Comparison of ENCODE assay signal across 11 cellular contexts in the genomic region with DNA sequence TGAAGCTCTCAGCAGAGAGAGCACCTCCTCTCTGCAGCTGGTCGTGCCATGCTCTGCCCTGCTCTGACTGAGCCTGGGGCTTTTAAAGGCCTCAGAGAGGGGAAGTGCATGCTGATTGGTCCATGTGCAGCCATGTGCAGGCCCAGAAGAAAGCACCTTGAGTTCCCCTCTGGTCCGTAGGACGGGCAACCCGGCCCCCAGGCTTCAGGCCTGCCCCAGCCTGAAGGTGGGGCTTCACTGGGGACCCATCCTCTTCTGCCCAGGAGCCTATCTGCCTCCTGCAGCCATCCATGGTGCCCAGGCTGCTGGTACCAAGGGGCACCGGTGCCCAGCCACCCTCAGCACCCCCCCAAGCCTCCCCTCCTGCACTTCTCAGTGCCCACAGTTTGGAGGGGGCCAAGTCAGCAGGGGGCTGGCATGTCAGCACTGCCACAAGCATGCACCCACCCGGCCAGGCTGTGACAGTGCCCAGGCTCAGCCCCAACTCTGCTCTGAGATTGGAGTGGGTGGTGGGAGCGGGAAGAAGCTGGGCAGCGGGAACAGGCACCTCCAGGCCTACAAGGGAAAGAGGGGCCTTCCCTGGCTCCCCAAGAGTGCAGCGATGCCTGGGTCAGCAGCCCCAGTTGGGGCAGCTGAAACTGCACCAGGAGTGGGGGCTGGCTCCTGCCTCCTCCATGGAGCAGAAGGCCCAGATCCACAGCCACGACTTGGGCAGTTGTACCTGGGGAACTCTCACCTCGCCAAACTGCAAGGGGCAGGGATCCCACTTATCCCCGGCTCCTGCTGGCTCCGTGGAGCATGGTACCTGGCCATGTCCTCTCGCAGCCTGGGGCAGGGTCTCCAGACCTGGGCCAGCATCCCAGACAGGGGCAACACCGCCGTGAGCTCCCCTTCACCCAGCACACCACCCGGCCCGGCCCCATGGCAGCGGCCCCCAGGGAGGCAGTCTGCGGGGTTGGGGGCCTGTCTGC. TPM values are rescaled to one million over a fixed set of nuclear protein-coding genes. Genes with fewer than 3 reads are reported as not detected.
DNase-seq lines count a peak whose midpoint lies in the region; ATAC-seq and TF ChIP-seq lines count a peak whose summit lies in the region.
"Had no signal": no experiment of that assay in that cellular context is flagged by ENCODE, and none has a peak within 500 bp of the region (broad histone marks: within the 10 kb centered on the region; RNA-seq: fewer than 3 reads in every experiment).

No MANE protein-coding gene starts in this region.

- in situ Hi-C loops in ACHN (cut with HindIII; ENCODE audit: low pct_ligation_motif_present, low pct_unique_long_range_greater_than_20kb, low sequenced_read_pairs), result no loop called here

- TF ChIP-seq CTCF in coronary artery (IDR thresholded peaks at IDR 0.05), result no peak
- no peak for TF ChIP-seq CTCF in lung (IDR thresholded peaks at IDR 0.05; ENCODE audit: control extremely low read depth, extremely low read depth)
- no peak for TF ChIP-seq CTCF in thoracic aorta (IDR thresholded peaks at IDR 0.05)

- H3K4me1 ChIP-seq in lung (ENCODE audit: control insufficient read depth in 2 of 2, insufficient read depth in 2 of 2, low read length in 2 of 2) (peaks cover 0 to 5% of the 10 kb centered on the region in 2 donors), thoracic aorta (ENCODE audit: control insufficient read depth in 1 of 2, low read depth in 2 of 2) (peaks cover 23 to 38% of the 10 kb centered on the region in 2 donors)

- 85 to 89% methylated on average over 20 of the region's 20 CpGs for WGBS in lung, 2 donors

- H3K27ac ChIP-seq in coronary artery (peak overlapping the region; percentile 5 to 82), lung (ENCODE audit: low read depth in 1 of 2, low read length in 1 of 2) (peak overlapping the region in 1 of 2 donors; percentile 14), thoracic aorta (peak overlapping the region; percentile 68 to 77)

- H3K36me3 ChIP-seq in lung (ENCODE audit: control insufficient read depth in 2 of 2, insufficient read depth in 2 of 2, low read length in 2 of 2) (peaks cover 0 to 14% of the 10 kb centered on the region in 2 donors), thoracic aorta (peaks cover 42% of the 10 kb centered on the region)

- peak overlapping the region; percentile 32 for H3K4me3 ChIP-seq in coronary artery
- no peak overlapping the region for H3K4me3 ChIP-seq in lung
- H3K4me3 ChIP-seq in thoracic aorta, result peak overlapping the region; percentile 43

- peak; percentile 3 for DNase-seq in activated CD4-positive, CD25-positive, alpha-beta regulatory T cell treated with anti-CD3 and anti-CD28 coated beads, Interleukin-2, amount 50 U/mL, for 72 hours
- peak; percentile 70 for DNase-seq in coronary artery (ENCODE audit: low spot score)
- DNase-seq in lung (ENCODE audit: low spot score), result peak; percentile 19
- DNase-seq in thoracic aorta (ENCODE audit: low spot score), result peak; percentile 0
- DNase-seq in ACHN, result no peak

- H3K27me3 ChIP-seq in lung (ENCODE audit: control insufficient read depth, insufficient read depth), result no peaks in the 10 kb centered on the region
- H3K27me3 ChIP-seq in thoracic aorta (replicated peaks; ENCODE audit: insufficient read depth), result no peaks in the 10 kb centered on the region

- no peak for ATAC-seq in activated CD4-positive, CD25-positive, alpha-beta regulatory T cell treated with anti-CD3 and anti-CD28 coated beads, Interleukin-2, amount 50 U/mL, for 24 hours
- ATAC-seq in lung (ENCODE audit: insufficient read depth, low FRiP score) (no peak), thoracic aorta (ENCODE audit: insufficient number of reproducible peaks, low FRiP score, low read depth) (no peak), HG03460 (IDR thresholded peaks at IDR 0.05; ENCODE audit: unreplicated experiment) (no peak), HG03280 (IDR thresholded peaks at IDR 0.05; ENCODE audit: unreplicated experiment) (no peak)
- ATAC-seq: effector memory CD8-positive, alpha-beta T cell; Panc1 had no signal

- H3K9me3 ChIP-seq in lung (ENCODE audit: control insufficient read depth in 2 of 2, insufficient read depth in 1 of 2, low read length in 1 of 2) (peaks cover 0 to 2% of the 10 kb centered on the region in 2 donors), thoracic aorta (peaks cover 4% of the 10 kb centered on the region)

RNA-seq across cellular contexts. Expression of a gene that starts 11.6 kb away (rescaled TPM):
- 100 to 1,000 TPM; 350 to 466 TPM for total RNA-seq in lung
- 100 to 1,000 TPM; 192 to 234 TPM for polyA plus RNA-seq in lung
- 1,000 to 10,000 TPM; 1,835 to 1,885 TPM for total RNA-seq in thoracic aorta

RNA-seq across cellular contexts. Expression of a gene that starts 45.8 kb away (rescaled TPM):
- total RNA-seq in lung, result under 1 TPM; 0.26 to 0.43 TPM
- polyA plus RNA-seq in lung, result under 1 TPM; 0.03 to 0.14 TPM
- under 1 TPM in 1 of 2 donors, not detected in 1; 0.27 TPM for total RNA-seq in thoracic aorta
- total RNA-seq: lung microvascular endothelial cell had no signal
